14 cellular contexts compared by ENCODE assay signal in genomic region chr20:4341804-4342560, GRCh38.
A peak's percentile ranks its signal among the peaks of the same experiment; 100 is the strongest.
DNase-seq lines count a peak whose midpoint lies in the region; ATAC-seq and TF ChIP-seq lines count a peak whose summit lies in the region.
"Had no signal": no experiment of that assay in that cellular context is flagged by ENCODE, and none has a peak within 500 bp of the region (broad histone marks: within the 10 kb centered on the region; RNA-seq: fewer than 3 reads in every experiment).

No MANE protein-coding gene starts in this region.

- peaks cover 55% of the 10 kb centered on the region for H3K4me1 Mint-ChIP-seq in HFFc6 (ENCODE audit: low read depth)
- no peaks in the 10 kb centered on the region for H3K4me1 Mint-ChIP-seq in activated T-helper 1 cell treated with anti-CD3 and anti-CD28 coated beads, Interleukin-12 subunit alpha, Interleukin-12 subunit beta, Interleukin-2, Interleukin-4 antibody, amounts not matched to agents 30 ng/mL and 10 ng/mL and 1 ng/mL, durations not matched to agents 14 hours and 24 hours and 36 hours (ENCODE audit: low read depth)

- DNase-seq in HFFc6 (peak; percentile 84), amniotic epithelial cell (ENCODE audit: low read depth) (peak; percentile 60), iris pigment epithelial cell (ENCODE audit: low read depth) (peak; percentile 85), vagina (ENCODE audit: extremely low spot score in 2 of 2) (no peak)
- DNase-seq in activated T-helper 1 cell treated with anti-CD3 and anti-CD28 coated beads, Interleukin-12 subunit alpha, Interleukin-12 subunit beta, Interleukin-2, Interleukin-4 antibody, amounts not matched to agents 30 ng/mL and 10 ng/mL and 1 ng/mL, durations not matched to agents 14 hours and 24 hours and 36 hours (ENCODE audit: low spot score) = no peak
- DNase-seq: activated CD8-positive, alpha-beta T cell treated with anti-CD3 and anti-CD28 coated beads, Interleukin-2, amount 10 ng/mL, durations not matched to agents 7 days and 5 days; activated naive CD4-positive, alpha-beta T cell treated with Interleukin-2 at 50 U/mL for 16 hours; heart left ventricle; NCI-H187 treated with DMSO at 0.1 percent for 48 hours; stimulated activated CD4-positive, alpha-beta T cell treated with anti-CD3 and anti-CD28 coated beads, Interleukin-4, amount 100 ng/mL, for 24 hours; T-helper 1 cell had no signal

- H3K9me3 Mint-ChIP-seq in HFFc6 = no peaks in the 10 kb centered on the region
- no peaks in the 10 kb centered on the region for H3K9me3 Mint-ChIP-seq in activated T-helper 1 cell treated with anti-CD3 and anti-CD28 coated beads, Interleukin-12 subunit alpha, Interleukin-12 subunit beta, Interleukin-2, Interleukin-4 antibody, amounts not matched to agents 30 ng/mL and 10 ng/mL and 1 ng/mL, durations not matched to agents 14 hours and 24 hours and 36 hours
- H3K9me3 Mint-ChIP-seq: dendritic cell treated with granulocyte-macrophage colony-stimulating factor and Interleukin-4, amounts not matched to agents 40 ng/mL and 50 ng/mL, for 4 days had no signal

- TF ChIP-seq CTCF in HFFc6 (IDR thresholded peaks at IDR 0.05) (no peak), vagina (IDR thresholded peaks at IDR 0.05) (no peak)

- H3K9me3 ChIP-seq in vagina = no peaks in the 10 kb centered on the region
- H3K9me3 ChIP-seq: heart left ventricle had no signal

- peaks cover 2% of the 10 kb centered on the region; the same call in 1 of the 2 replicates for H3K27me3 Mint-ChIP-seq in HFFc6 (ENCODE audit: insufficient read depth)
- H3K27me3 Mint-ChIP-seq in activated T-helper 1 cell treated with anti-CD3 and anti-CD28 coated beads, Interleukin-12 subunit alpha, Interleukin-12 subunit beta, Interleukin-2, Interleukin-4 antibody, amounts not matched to agents 30 ng/mL and 10 ng/mL and 1 ng/mL, durations not matched to agents 14 hours and 24 hours and 36 hours (ENCODE audit: insufficient read depth) = peaks cover 47% of the 10 kb centered on the region

- intact Hi-C loops in vagina (cut with DNase I) = loop anchor here (5.0 kb wide), 1 partner anchor 1510 kb away; no protein-coding TSS in a partner anchor
- intact Hi-C loops in activated T-helper 1 cell treated with anti-CD3 and anti-CD28 coated beads, Interleukin-12 subunit alpha, Interleukin-12 subunit beta, Interleukin-2, Interleukin-4 antibody, amounts not matched to agents 30 ng/mL and 10 ng/mL and 1 ng/mL, durations not matched to agents 14 hours and 24 hours and 36 hours (cut with micrococcal nuclease) = no loop called here

- H3K4me3 ChIP-seq in vagina = no peak overlapping the region
- H3K4me3 ChIP-seq: heart left ventricle had no signal

- no peak for TF ChIP-seq POLR2A in vagina (IDR thresholded peaks at IDR 0.05)

- peaks cover 22% of the 10 kb centered on the region for H3K36me3 Mint-ChIP-seq in HFFc6 (ENCODE audit: low read depth)
- H3K36me3 Mint-ChIP-seq in activated T-helper 1 cell treated with anti-CD3 and anti-CD28 coated beads, Interleukin-12 subunit alpha, Interleukin-12 subunit beta, Interleukin-2, Interleukin-4 antibody, amounts not matched to agents 30 ng/mL and 10 ng/mL and 1 ng/mL, durations not matched to agents 14 hours and 24 hours and 36 hours (ENCODE audit: low read depth) = no peaks in the 10 kb centered on the region

- peak overlapping the region; percentile 78 for H3K27ac Mint-ChIP-seq in HFFc6
- H3K27ac Mint-ChIP-seq in activated T-helper 1 cell treated with anti-CD3 and anti-CD28 coated beads, Interleukin-12 subunit alpha, Interleukin-12 subunit beta, Interleukin-2, Interleukin-4 antibody, amounts not matched to agents 30 ng/mL and 10 ng/mL and 1 ng/mL, durations not matched to agents 14 hours and 24 hours and 36 hours = no peak overlapping the region
- H3K27ac Mint-ChIP-seq: activated CD8-positive, alpha-beta T cell treated with anti-CD3 and anti-CD28 coated beads, Interleukin-2, amount 10 ng/mL, durations not matched to agents 7 days and 5 days; dendritic cell treated with granulocyte-macrophage colony-stimulating factor and Interleukin-4, amounts not matched to agents 40 ng/mL and 50 ng/mL, for 4 days had no signal

- no peaks in the 10 kb centered on the region for H3K27me3 ChIP-seq in vagina

- no peak for ATAC-seq in HG02852 (IDR thresholded peaks at IDR 0.05; ENCODE audit: unreplicated experiment)
- no peak for ATAC-seq in GM21526 (IDR thresholded peaks at IDR 0.05; ENCODE audit: low FRiP score, unreplicated experiment)
- ATAC-seq: activated CD8-positive, alpha-beta T cell treated with anti-CD3 and anti-CD28 coated beads, Interleukin-2, amount 10 ng/mL, durations not matched to agents 7 days and 5 days; heart left ventricle had no signal

- peaks cover 13% of the 10 kb centered on the region for H3K4me1 ChIP-seq in vagina
- H3K4me1 ChIP-seq: heart left ventricle had no signal

- no peaks in the 10 kb centered on the region for H3K36me3 ChIP-seq in vagina
- H3K36me3 ChIP-seq: heart left ventricle had no signal

- H3K27ac ChIP-seq in vagina = peak overlapping the region; percentile 9

- H3K4me3 Mint-ChIP-seq in HFFc6 = peak overlapping the region; percentile 75
- no peak overlapping the region for H3K4me3 Mint-ChIP-seq in activated T-helper 1 cell treated with anti-CD3 and anti-CD28 coated beads, Interleukin-12 subunit alpha, Interleukin-12 subunit beta, Interleukin-2, Interleukin-4 antibody, amounts not matched to agents 30 ng/mL and 10 ng/mL and 1 ng/mL, durations not matched to agents 14 hours and 24 hours and 36 hours
- H3K4me3 Mint-ChIP-seq: activated CD8-positive, alpha-beta T cell treated with anti-CD3 and anti-CD28 coated beads, Interleukin-2, amount 10 ng/mL, durations not matched to agents 7 days and 5 days; dendritic cell treated with granulocyte-macrophage colony-stimulating factor and Interleukin-4, amounts not matched to agents 40 ng/mL and 50 ng/mL, for 4 days had no signal

Comparison
In these comparisons a context has a peak if more than half of its experiments do, and no peak if none do; other contexts are left out.
1. DNase-seq: peak in HFFc6 (single experiment), amniotic epithelial cell (single experiment) and iris pigment epithelial cell (single experiment); none in vagina (0 of 2) and activated T-helper 1 cell treated with anti-CD3 and anti-CD28 coated beads, Interleukin-12 subunit alpha, Interleukin-12 subunit beta, Interleukin-2, Interleukin-4 antibody, amounts not matched to agents 30 ng/mL and 10 ng/mL and 1 ng/mL, durations not matched to agents 14 hours and 24 hours and 36 hours (single experiment).